In the genomic region with DNA sequence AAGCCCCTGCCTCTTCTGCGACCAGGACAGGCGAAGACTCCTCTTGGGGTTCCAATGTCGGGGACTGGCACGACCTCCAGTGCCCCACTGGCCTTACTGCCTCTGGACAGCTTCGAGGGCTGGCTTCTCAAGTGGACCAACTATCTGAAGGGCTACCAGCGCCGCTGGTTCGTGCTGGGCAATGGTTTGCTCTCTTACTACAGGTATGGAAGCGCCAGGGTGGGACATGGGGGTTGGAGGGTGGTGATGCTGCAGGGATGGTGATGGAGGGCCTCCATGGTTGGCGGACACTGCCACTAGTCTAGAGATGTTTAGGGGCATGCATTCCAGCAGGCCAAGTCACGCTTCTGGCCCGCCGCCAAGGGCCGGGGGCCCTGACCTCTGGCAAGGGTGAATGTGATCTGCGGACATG, we compare ENCODE assay signal across 9 cellular contexts. TPM values are rescaled to one million over a fixed set of nuclear protein-coding genes. Genes with fewer than 3 reads are reported as not detected.
DNase-seq lines count a peak whose midpoint lies in the region; ATAC-seq and TF ChIP-seq lines count a peak whose summit lies in the region.
"Had no signal": no experiment of that assay in that cellular context is flagged by ENCODE, and none has a peak within 500 bp of the region (broad histone marks: within the 10 kb centered on the region; RNA-seq: fewer than 3 reads in every experiment).

No MANE protein-coding gene starts in this region.

- no peak overlapping the region for H3K27ac ChIP-seq in foreskin keratinocyte
- H3K27ac ChIP-seq: epithelial cell of prostate had no signal

- H3K4me3 Mint-ChIP-seq in CD14-positive monocyte (peak overlapping the region; percentile 48 to 77), T-cell (peak overlapping the region; percentile 74 to 76 (median 75)), osteocyte (ENCODE audit: unreplicated experiment) (peak overlapping the region; percentile 71)

- H3K36me3 Mint-ChIP-seq in CD14-positive monocyte (peaks cover 0 to 5% of the 10 kb centered on the region in 2 donors), T-cell (no peaks in the 10 kb centered on the region), osteocyte (ENCODE audit: unreplicated experiment) (no peaks in the 10 kb centered on the region)

- no peak overlapping the region for H3K27ac Mint-ChIP-seq in CD14-positive monocyte
- peak overlapping the region; percentile 5 to 25 for H3K27ac Mint-ChIP-seq in T-cell
- H3K27ac Mint-ChIP-seq in osteocyte (ENCODE audit: unreplicated experiment) = peak overlapping the region; percentile 40

- H3K4me1 Mint-ChIP-seq in CD14-positive monocyte (peaks cover 3% of the 10 kb centered on the region), T-cell (peaks cover 13 to 19% (median 15%) of the 10 kb centered on the region in 3 donors), osteocyte (ENCODE audit: unreplicated experiment) (peaks cover 16% of the 10 kb centered on the region)

- H3K27me3 ChIP-seq in foreskin keratinocyte = peaks cover 24% of the 10 kb centered on the region

- peak overlapping the region; percentile 69 for H3K4me3 ChIP-seq in fibroblast of the aortic adventitia (ENCODE audit: low read depth, low read length)

- H3K4me1 ChIP-seq in foreskin keratinocyte = no peaks in the 10 kb centered on the region

- intact Hi-C loops in CD14-positive monocyte (cut with micrococcal nuclease) = no loop called here

- TF ChIP-seq CTCF in CD14-positive monocyte (IDR thresholded peaks at IDR 0.05) (no peak), fibroblast of the aortic adventitia (IDR thresholded peaks at IDR 0.05; ENCODE audit: insufficient read depth, low read length) (no peak), osteocyte (IDR thresholded peaks at IDR 0.05) (no peak), foreskin keratinocyte (conservative IDR thresholded peaks at IDR 0.05) (no peak)

- POLR2A ChIA-PET in T-cell (lab: Charles Lee) = no interaction called here

- H3K9me3 Mint-ChIP-seq in CD14-positive monocyte = peaks cover 0 to 7% (median 3%) of the 10 kb centered on the region in 7 donors
- no peaks in the 10 kb centered on the region for H3K9me3 Mint-ChIP-seq in T-cell
- no peaks in the 10 kb centered on the region for H3K9me3 Mint-ChIP-seq in osteocyte (ENCODE audit: unreplicated experiment)

- no peak for ATAC-seq in T-cell (replicated peaks in 1 of 4)
- ATAC-seq in foreskin keratinocyte = no peak

- DNase-seq in CD14-positive monocyte (ENCODE audit: low spot score) (no peak), T-cell (peak in 1 of 34 experiments; percentile 1), fibroblast of the aortic adventitia (ENCODE audit: low read depth) (no peak), osteocyte (ENCODE audit: extremely low spot score, unreplicated experiment) (no peak), LoVo (ENCODE audit: low spot score) (no peak), kidney tubule cell (ENCODE audit: low spot score) (no peak), foreskin keratinocyte (no peak), NCI-H1105 (lab: John Stamatoyannopoulos, UW) (no peak)

- H3K27me3 Mint-ChIP-seq in CD14-positive monocyte (ENCODE audit: low read depth in 3 of 3) = peaks cover 41 to 63% (median 56%) of the 10 kb centered on the region in 3 donors
- peaks cover 0 to 15% of the 10 kb centered on the region in 2 donors for H3K27me3 Mint-ChIP-seq in T-cell
- H3K27me3 Mint-ChIP-seq in osteocyte (ENCODE audit: unreplicated experiment) = no peaks in the 10 kb centered on the region

- CTCF ChIA-PET in T-cell (lab: Charles Lee) = no interaction called here

RNA-seq across cellular contexts. Expression of gene OSBP2, which starts 0.7 kb away (rescaled TPM):
- polyA plus RNA-seq in CD14-positive monocyte (under 1 TPM in 1 of 2 donors, not detected in 1; 0.54 TPM), foreskin keratinocyte (1.0 and 1.2 TPM in 2 replicates)
- total RNA-seq in T-cell (1 to 10 TPM; 1.6 to 2.8 (median 2.1) TPM), fibroblast of the aortic adventitia (ENCODE audit: low replicate concordance) (1.3 and 11.1 TPM in 2 replicates), osteocyte (3.8 and 4.2 TPM in 2 replicates), foreskin keratinocyte (2.0 and 2.4 TPM in 2 replicates)

RNA-seq across cellular contexts. Expression of gene DUSP18, which starts 27.7 kb away (rescaled TPM):
- polyA plus RNA-seq in CD14-positive monocyte = 10 to 100 TPM; 13.2 to 18.9 TPM
- total RNA-seq in T-cell = 10 to 100 TPM in 3 of 5 donors, 1 to 10 TPM in 2; 9.4 to 19.4 (median 18.8) TPM
- 8.4 and 18.5 TPM in 2 replicates for total RNA-seq in fibroblast of the aortic adventitia (ENCODE audit: low replicate concordance)
- 10.7 and 11.2 TPM in 2 replicates for total RNA-seq in osteocyte
- 8.2 and 9.2 TPM in 2 replicates for total RNA-seq in foreskin keratinocyte
- polyA plus RNA-seq in foreskin keratinocyte = 2.8 and 2.9 TPM in 2 replicates

RNA-seq across cellular contexts. Expression of gene SLC35E4, which starts 59.8 kb away (rescaled TPM):
- polyA plus RNA-seq in CD14-positive monocyte = 1 to 10 TPM; 1.4 to 2.4 TPM
- 1 to 10 TPM; 2.9 to 4.8 (median 3.5) TPM for total RNA-seq in T-cell
- total RNA-seq in fibroblast of the aortic adventitia (ENCODE audit: low replicate concordance) = 5.1 and 19.7 TPM in 2 replicates
- 9.4 and 10.2 TPM in 2 replicates for total RNA-seq in osteocyte
- total RNA-seq in foreskin keratinocyte = 4.4 and 5.6 TPM in 2 replicates
- 4.3 TPM in 2 replicates for polyA plus RNA-seq in foreskin keratinocyte

Comparison
In these comparisons a context has a peak if more than half of its experiments do, and no peak if none do; other contexts are left out.
1. H3K27ac Mint-ChIP-seq: peak in T-cell (2 of 2) and osteocyte (single experiment); none in CD14-positive monocyte (0 of 7).
2. Peak in every context shown above with its lines, with median percentiles within 50 percentile points of each other: H3K4me3 Mint-ChIP-seq.